ENCODE assay signal across 8 cellular contexts in the genomic region with DNA sequence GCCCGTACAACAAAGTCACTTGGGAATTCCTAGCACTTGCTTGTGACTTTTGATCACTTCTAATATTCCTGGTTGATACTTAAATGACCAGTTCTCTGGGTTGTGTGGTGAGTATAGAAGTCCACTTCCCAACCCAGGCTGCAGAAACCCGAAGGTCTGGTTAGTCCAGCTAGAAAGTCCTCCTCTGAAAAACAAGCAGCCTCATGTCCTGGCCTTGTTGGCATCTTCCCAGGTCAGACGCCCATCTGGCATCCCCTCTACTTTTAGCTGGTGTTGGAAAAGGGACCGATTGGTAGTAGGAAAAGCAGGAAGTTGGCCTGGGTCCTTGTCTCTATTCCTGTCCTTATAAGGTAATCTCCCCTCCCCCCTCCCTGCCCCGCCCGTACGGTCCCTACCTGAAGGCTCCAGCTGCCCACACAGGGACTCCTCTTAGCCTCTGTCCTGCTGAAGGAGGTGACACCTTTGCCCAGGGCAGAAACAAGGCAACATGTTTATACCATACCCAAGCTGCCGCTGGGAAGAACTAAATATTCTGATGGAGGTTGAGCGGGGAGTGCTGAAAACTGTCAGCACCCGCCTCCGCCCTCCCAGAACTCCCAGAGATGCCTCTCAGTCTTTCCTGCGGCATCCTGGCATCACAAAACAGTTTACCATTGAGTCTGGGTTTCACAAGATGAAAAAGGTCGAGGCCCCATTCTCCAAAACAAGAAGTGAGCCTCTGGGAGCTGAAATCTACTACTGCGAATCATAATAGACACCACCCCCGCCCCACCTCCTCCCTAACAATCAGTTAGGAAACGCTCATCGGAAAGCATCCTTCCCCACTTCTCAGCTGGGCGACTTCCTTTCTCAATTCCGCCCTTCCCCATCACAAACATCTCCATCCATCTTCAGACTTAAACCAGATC. TPM values are rescaled to one million over a fixed set of nuclear protein-coding genes. Genes with fewer than 3 reads are reported as not detected.
DNase-seq lines count a peak whose midpoint lies in the region; ATAC-seq and TF ChIP-seq lines count a peak whose summit lies in the region.

No MANE protein-coding gene starts in this region.

- H3K4me3 ChIP-seq in AG04449 (ENCODE audit: low read depth, low read length) (peak overlapping the region; percentile 67), NT2/D1 (ENCODE audit: insufficient read length, low read depth) (peak overlapping the region; percentile 70), right cardiac atrium (ENCODE audit: low read length) (peak overlapping the region; percentile 85)

- H3K9ac ChIP-seq in NT2/D1 (ENCODE audit: insufficient read length, low read depth) = peak overlapping the region; percentile 50

- no peak for DNase-seq in AG04449 (ENCODE audit: low read depth, low spot score)
- no peak for DNase-seq in NT2/D1 (ENCODE audit: low read depth, low spot score)
- DNase-seq in anterior cingulate cortex (lab: John Stamatoyannopoulos, UW) = peak in 41 of 58 donors; percentile 28 to 83 (median 55)
- peak; percentile 74 to 87 (median 84) for DNase-seq in right cardiac atrium
- DNase-seq in pons (ENCODE audit: low spot score) = peak; percentile 78

- peaks cover 31% of the 10 kb centered on the region for H3K36me3 ChIP-seq in NT2/D1 (ENCODE audit: insufficient read depth, insufficient read length, low read length)

- H3K27me3 ChIP-seq in NT2/D1 (ENCODE audit: insufficient read depth, insufficient read length) (peaks cover 14% of the 10 kb centered on the region), right cardiac atrium (ENCODE audit: control insufficient read depth, insufficient read depth) (no peaks in the 10 kb centered on the region)

- POLR2A ChIA-PET in AG04449 (lab: Yijun Ruan, JAX) = no interaction called here

- TF ChIP-seq POLR2A in GM15510 (IDR thresholded peaks at IDR 0.05; ENCODE audit: borderline replicate concordance, extremely low read depth, insufficient read length) = peak; percentile 29

- ATAC-seq in right cardiac atrium (peak; percentile 25 to 31), GM19452 (IDR thresholded peaks at IDR 0.05; ENCODE audit: unreplicated experiment) (no peak), GM21423 (IDR thresholded peaks at IDR 0.05; ENCODE audit: unreplicated experiment) (no peak)

- H3K4me1 ChIP-seq in NT2/D1 (ENCODE audit: insufficient read depth, insufficient read length) (no peaks in the 10 kb centered on the region), right cardiac atrium (ENCODE audit: control insufficient read depth, insufficient read depth, low read length) (no peaks in the 10 kb centered on the region)

- intact Hi-C loops in right cardiac atrium (cut with DNase I) = loop anchor here in 1 of 4 donors (5.0 kb wide), 1 partner anchor 42 kb away; no protein-coding TSS in a partner anchor

- WGBS in right cardiac atrium = 7% methylated on average over 19 of the region's 19 CpGs

- H3K9me3 ChIP-seq in NT2/D1 (ENCODE audit: insufficient read depth, low read length) (no peaks in the 10 kb centered on the region), right cardiac atrium (ENCODE audit: control insufficient read depth, low read length) (no peaks in the 10 kb centered on the region)

- no peak for TF ChIP-seq CTCF in AG04449 (IDR thresholded peaks at IDR 0.05; ENCODE audit: insufficient read depth, low read length, missing control alignments)

- peak overlapping the region; percentile 99 for H3K27ac ChIP-seq in right cardiac atrium (ENCODE audit: low read length)

- CTCF ChIA-PET in AG04449 (lab: Yijun Ruan, JAX) = interaction anchor here (1.0 to 15.1 kb wide), 3 partner anchors 12 to 28 kb away, joined by 3 to 159 read pairs (median 4); no protein-coding TSS in a partner anchor

RNA-seq across cellular contexts. Expression of a gene that starts 1.3 kb away (rescaled TPM):
- total RNA-seq in right cardiac atrium = 100 to 1,000 TPM; 103 to 123 (median 116) TPM
- polyA plus RNA-seq in right cardiac atrium = 61.7 TPM

RNA-seq across cellular contexts. Expression of a gene that starts 39.4 kb away (rescaled TPM):
- 10 to 100 TPM; 10.7 to 13.7 (median 12.7) TPM for total RNA-seq in right cardiac atrium
- 14.7 TPM for polyA plus RNA-seq in right cardiac atrium

RNA-seq across cellular contexts. Expression of a gene that starts 48.8 kb away (rescaled TPM):
- 10 to 100 TPM; 29.1 to 34.5 (median 30.9) TPM for total RNA-seq in right cardiac atrium
- 19.1 TPM for polyA plus RNA-seq in right cardiac atrium

RNA-seq across cellular contexts. Expression of a gene that starts 53.8 kb away (rescaled TPM):
- total RNA-seq in right cardiac atrium = 10 to 100 TPM; 21.4 to 28.6 (median 22.5) TPM
- 14.3 TPM for polyA plus RNA-seq in right cardiac atrium

Comparison
In these comparisons a context has a peak if more than half of its experiments do, and no peak if none do; other contexts are left out.
1. DNase-seq: peak in anterior cingulate cortex (41 of 58), right cardiac atrium (3 of 3) and pons (single experiment); none in AG04449 (single experiment) and NT2/D1 (single experiment).
2. ATAC-seq: peak in right cardiac atrium (2 of 2); none in GM19452 (single experiment) and GM21423 (single experiment).
3. Peak in every context shown above with its lines, with median percentiles within 50 percentile points of each other: H3K4me3 ChIP-seq.